ENCODE assay signal across 9 cellular contexts in the genomic region with DNA sequence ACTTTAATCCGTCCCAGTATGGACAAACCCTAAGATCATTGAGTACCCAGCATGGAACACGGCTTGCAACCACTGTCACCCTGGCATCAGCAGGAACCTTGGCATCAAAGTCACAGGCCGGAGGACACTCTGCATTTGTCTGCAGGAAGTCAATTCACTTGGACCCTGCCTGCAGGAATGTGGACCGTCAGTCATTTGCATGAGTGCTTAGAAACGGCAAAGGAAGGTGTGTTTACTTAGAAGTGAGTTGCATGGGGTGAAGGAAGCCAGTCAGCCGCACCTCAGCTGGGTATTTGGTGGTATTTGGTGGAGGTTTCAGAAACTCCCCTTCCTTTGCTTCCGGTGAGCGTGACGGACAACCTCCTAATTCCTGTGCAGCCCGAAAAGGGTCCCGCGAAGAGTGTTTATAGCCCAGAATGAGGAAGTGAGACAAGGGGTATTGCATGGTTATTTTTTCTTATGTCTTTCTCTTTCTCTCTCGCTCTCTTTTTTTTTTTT. TPM values are rescaled to one million over a fixed set of nuclear protein-coding genes. Genes with fewer than 3 reads are reported as not detected.
DNase-seq lines count a peak whose midpoint lies in the region; ATAC-seq and TF ChIP-seq lines count a peak whose summit lies in the region.
"Had no signal": no experiment of that assay in that cellular context is flagged by ENCODE, and none has a peak within 500 bp of the region (broad histone marks: within the 10 kb centered on the region; RNA-seq: fewer than 3 reads in every experiment).

No MANE protein-coding gene starts in this region.

- H3K9me3 ChIP-seq in mammary epithelial cell (replicated peaks; ENCODE audit: insufficient read depth, low read length): peaks cover 15% of the 10 kb centered on the region
- H3K9me3 ChIP-seq in colonic mucosa: no peaks in the 10 kb centered on the region
- H3K9me3 ChIP-seq in osteoblast (ENCODE audit: low read depth, low read length): no peaks in the 10 kb centered on the region

- BruUV-seq in mammary epithelial cell (replicated peaks; lab: Mats Ljungman, UMichigan): no TSS peak

- H3K79me2 ChIP-seq in mammary epithelial cell (ENCODE audit: insufficient read depth, low read length) (no peaks in the 10 kb centered on the region), osteoblast (ENCODE audit: insufficient read depth, low read length) (no peaks in the 10 kb centered on the region)

- in situ Hi-C loops in T47D (cut with HindIII; ENCODE audit: low pct_unique_long_range_greater_than_20kb, low sequenced_read_pairs): no loop called here
- in situ Hi-C loops in mammary epithelial cell (cut with MboI; ENCODE audit: low sequenced_read_pairs in 2 of 2): no loop called here

- DNase-seq in T47D (ENCODE audit: low read depth in 1 of 2, low spot score in 1 of 2) (peak; percentile 16 to 67), mammary epithelial cell (no peak), T-helper 1 cell (peak in 4 of 5 donors; percentile 44 to 89 (median 48)), occipital lobe (lab: John Stamatoyannopoulos, UW) (no peak), colonic mucosa (no peak), osteoblast (ENCODE audit: insufficient read length, low spot score, missing footprints) (no peak)
- peak; percentile 14 for DNase-seq in effector CD8-positive, alpha-beta T cell (lab: John Stamatoyannopoulos, UW)

- H3K27me3 ChIP-seq in mammary epithelial cell (ENCODE audit: insufficient read depth, low read length) (no peaks in the 10 kb centered on the region), colonic mucosa (no peaks in the 10 kb centered on the region), osteoblast (ENCODE audit: insufficient read depth, low read length) (no peaks in the 10 kb centered on the region)

- peak; percentile 79 for ATAC-seq in HG03064 (IDR thresholded peaks at IDR 0.05; ENCODE audit: low read depth, unreplicated experiment)

- H3K4me2 ChIP-seq in mammary epithelial cell (ENCODE audit: insufficient read depth, low read depth, low read length) (no peak overlapping the region), osteoblast (ENCODE audit: insufficient read depth, low read length) (no peak overlapping the region)

- WGBS in mammary epithelial cell (ENCODE audit: low coverage, missing lambda C conversion rate): 72% methylated on average over 11 of the region's 13 CpGs

- no peak overlapping the region for H2AFZ ChIP-seq in mammary epithelial cell (ENCODE audit: low read depth, low read length)
- H2AFZ ChIP-seq in osteoblast (ENCODE audit: low read length): no peak overlapping the region

- H3K27ac ChIP-seq in mammary epithelial cell (ENCODE audit: insufficient read depth, low read depth, low read length) (no peak overlapping the region), colonic mucosa (no peak overlapping the region), osteoblast (ENCODE audit: low read depth, low read length) (no peak overlapping the region)

- no peak overlapping the region for H3K4me3 ChIP-seq in mammary epithelial cell (replicated peaks in 1 of 3; ENCODE audit: insufficient read depth in 1 of 3, low read depth in 2 of 3, low read length in 3 of 3)
- no peak overlapping the region for H3K4me3 ChIP-seq in colonic mucosa
- no peak overlapping the region for H3K4me3 ChIP-seq in osteoblast (ENCODE audit: insufficient read depth, low read length)

- H3K9ac ChIP-seq in mammary epithelial cell (ENCODE audit: insufficient read depth, low read length): no peak overlapping the region
- no peak overlapping the region for H3K9ac ChIP-seq in colonic mucosa (ENCODE audit: low read depth in 2 of 2, low read length in 2 of 2)

- intact Hi-C loops in mammary epithelial cell (cut with micrococcal nuclease): no loop called here
- intact Hi-C loops in colonic mucosa (cut with DNase I): no loop called here

- dilution Hi-C loops in mammary epithelial cell (cut with HindIII; ENCODE audit: low sequenced_read_pairs): no loop called here

- TF ChIP-seq CTCF in mammary epithelial cell (conservative IDR thresholded peaks at IDR 0.05 in 1 of 2, IDR thresholded peaks at IDR 0.05 in 1 of 2; ENCODE audit: extremely low read depth in 1 of 2, insufficient read depth in 1 of 2, low read depth in 1 of 2, low read length in 2 of 2) (no peak), colonic mucosa (IDR thresholded peaks at IDR 0.05) (no peak), osteoblast (IDR thresholded peaks at IDR 0.05; ENCODE audit: extremely low read depth, low read depth, low read length) (no peak)

- H3K4me1 ChIP-seq in mammary epithelial cell (ENCODE audit: insufficient read depth, low read length) (no peaks in the 10 kb centered on the region), colonic mucosa (no peaks in the 10 kb centered on the region), osteoblast (ENCODE audit: insufficient read depth, low read length) (no peaks in the 10 kb centered on the region)

- H4K20me1 ChIP-seq in mammary epithelial cell (ENCODE audit: insufficient read depth, low read length): no peaks in the 10 kb centered on the region
- no peaks in the 10 kb centered on the region for H4K20me1 ChIP-seq in osteoblast (ENCODE audit: insufficient read depth, low read length)

- CTCF ChIA-PET in mammary epithelial cell (lab: Charles Lee; ENCODE audit: low non-redundant PET): no interaction called here

- no peaks in the 10 kb centered on the region for H3K36me3 ChIP-seq in mammary epithelial cell (ENCODE audit: insufficient read depth, low read length)
- H3K36me3 ChIP-seq in colonic mucosa: no peaks in the 10 kb centered on the region
- H3K36me3 ChIP-seq in osteoblast (ENCODE audit: insufficient read depth, low read length): no peaks in the 10 kb centered on the region

RNA-seq across cellular contexts. Expression of gene P2RY8, which starts 15.5 kb away (rescaled TPM):
- total RNA-seq in mammary epithelial cell (not detected), occipital lobe (0.16 TPM), colonic mucosa (1 to 10 TPM; 1.3 TPM), osteoblast (under 0.01 TPM in 1 of 2 replicates, not detected in the other)
- polyA plus RNA-seq in mammary epithelial cell: not detected
- not detected for polyA minus RNA-seq in mammary epithelial cell
- polyA plus RNA-seq: AG04450 had no signal

Comparison
In these comparisons a context has a peak if more than half of its experiments do, and no peak if none do; other contexts are left out.
1. DNase-seq: peak in T47D (2 of 2), T-helper 1 cell (4 of 5) and effector CD8-positive, alpha-beta T cell (single experiment); none in mammary epithelial cell (single experiment), occipital lobe (single experiment), colonic mucosa (single experiment) and osteoblast (single experiment).